ENCODE assay signal across 27 cellular contexts in the genomic region with DNA sequence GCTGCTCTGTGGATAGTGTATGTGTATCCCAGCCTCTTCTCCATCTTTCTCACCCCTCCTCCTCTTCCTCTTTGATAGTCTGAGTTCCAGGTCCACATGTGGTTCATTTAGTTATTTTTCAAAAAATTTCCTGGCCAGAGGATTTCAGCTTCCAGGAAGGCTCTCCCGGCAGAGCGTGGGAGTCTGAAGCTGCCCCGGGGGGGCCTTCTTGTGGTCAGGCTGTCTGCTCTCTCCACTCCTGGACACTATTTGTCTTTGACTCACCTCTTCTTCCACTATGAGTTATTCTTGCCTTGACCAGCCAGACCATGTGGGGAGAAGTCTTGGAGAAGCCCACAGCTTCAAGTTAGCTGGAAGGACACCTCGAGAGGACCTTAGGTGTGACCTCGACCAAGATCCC.
A peak's percentile ranks its signal among the peaks of the same experiment; 100 is the strongest.
DNase-seq lines count a peak whose midpoint lies in the region; ATAC-seq, FAIRE-seq and TF ChIP-seq lines count a peak whose summit lies in the region.
"Had no signal": no experiment of that assay in that cellular context is flagged by ENCODE, and none has a peak within 500 bp of the region (broad histone marks: within the 10 kb centered on the region; RNA-seq: fewer than 3 reads in every experiment).

No MANE protein-coding gene starts in this region.

- H4K91ac ChIP-seq in H1 (replicated peaks; ENCODE audit: insufficient read length, low read length): no peak overlapping the region

- TF ChIP-seq RAD21 in H1 (IDR thresholded peaks at IDR 0.05 in 1 of 2, conservative IDR thresholded peaks at IDR 0.05 in 1 of 2; ENCODE audit: low read depth in 2 of 2, low read length in 2 of 2): no peak

- H3K18ac ChIP-seq in H1 (ENCODE audit: extremely low read depth, low read length): no peak overlapping the region

- 90% methylated on average over 5 of the region's 5 CpGs; no CpG with 5 or more reads in 1 of the 2 experiments for WGBS in H1 (ENCODE audit: extremely low coverage in 1 of 2, insufficient coverage in 1 of 2, insufficient read length in 1 of 2, insufficient replicate concordance in 2 of 2, low coverage in 1 of 2, low lambda C conversion rate in 2 of 2, missing lambda C conversion rate in 1 of 2), 2 experiments

- ATAC-seq in T-helper 17 cell: no peak
- ATAC-seq in GM19463 (IDR thresholded peaks at IDR 0.05; ENCODE audit: unreplicated experiment): no peak
- ATAC-seq: activated CD8-positive, alpha-beta T cell treated with anti-CD3 and anti-CD28 coated beads for 36 hours; PC-3; T-cell had no signal

- peaks cover 4% of the 10 kb centered on the region for H3K4me1 Mint-ChIP-seq in T-helper 17 cell
- H3K4me1 Mint-ChIP-seq: IgD-negative memory B cell, memory B cell had no signal

- H3K36me3 ChIP-seq in H1 (ENCODE audit: control insufficient read depth in 2 of 4, insufficient read depth in 4 of 4, low read length in 3 of 4): no peaks in the 10 kb centered on the region
- H3K36me3 ChIP-seq: cardiac muscle cell, upper lobe of left lung had no signal

- H3K9me3 ChIP-seq in T-helper 17 cell (ENCODE audit: control insufficient read depth, low read length, poor library complexity, severe bottlenecking): no peaks in the 10 kb centered on the region
- no peaks in the 10 kb centered on the region for H3K9me3 ChIP-seq in H1 (ENCODE audit: insufficient read depth in 2 of 2, low read depth in 1 of 2, low read length in 1 of 2)
- H3K9me3 ChIP-seq: upper lobe of left lung had no signal

- no peaks in the 10 kb centered on the region for H3K27me3 ChIP-seq in H1 (replicated peaks in 1 of 4; ENCODE audit: control insufficient read depth in 3 of 4, extremely low read depth in 1 of 4, insufficient read depth in 3 of 4, low read length in 3 of 4)
- H3K27me3 ChIP-seq: cardiac muscle cell, upper lobe of left lung had no signal

- no peak for TF ChIP-seq POLR2A in H1 (IDR thresholded peaks at IDR 0.05; ENCODE audit: control extremely low read depth in 1 of 2, low read depth in 2 of 2, low read length in 2 of 2)

- H2BK20ac ChIP-seq in H1 (ENCODE audit: low read length): no peak overlapping the region

- H3K23me2 ChIP-seq in H1 (ENCODE audit: low read depth, low read length): no peaks in the 10 kb centered on the region

- no peaks in the 10 kb centered on the region; a peak in 1 of 7 replicates for H3K4me1 ChIP-seq in H1 (replicated peaks in 1 of 4; ENCODE audit: control insufficient read depth in 3 of 4, insufficient read depth in 4 of 4, low read length in 3 of 4)
- H3K4me1 ChIP-seq: upper lobe of left lung had no signal

- CTCF ChIA-PET in H1 (lab: Charles Lee; ENCODE audit: partially characterized antibody): interaction anchor here (1.1 to 5.7 kb wide), 10 partner anchors 8 to 1068 kb away, joined by 3 to 39 read pairs (median 4); no protein-coding TSS in a partner anchor

- H3K4me2 ChIP-seq in H1 (ENCODE audit: insufficient read depth in 1 of 2, low read depth in 2 of 2, low read length in 2 of 2): no peak overlapping the region

- no peak overlapping the region for H2BK12ac ChIP-seq in H1 (ENCODE audit: low read depth, low read length)

- no peak overlapping the region for H2AFZ ChIP-seq in H1 (ENCODE audit: low read length)

- H3K9ac ChIP-seq in H1 (replicated peaks in 1 of 4; ENCODE audit: extremely low read depth in 1 of 4, low read depth in 3 of 4, low read length in 3 of 4): no peak overlapping the region

- no peaks in the 10 kb centered on the region for H3K79me2 ChIP-seq in H1 (ENCODE audit: control insufficient read depth in 1 of 2, insufficient read depth in 2 of 2, low read length in 2 of 2)

- no peak overlapping the region for H4K5ac ChIP-seq in H1 (ENCODE audit: insufficient read length, low read depth, low read length)

- no peak for TF ChIP-seq CTCF in H1 (IDR thresholded peaks at IDR 0.05; ENCODE audit: control extremely low read depth in 1 of 3, insufficient read depth in 1 of 3, low read depth in 1 of 3, low read length in 3 of 3)

- FAIRE-seq in H1 (lab: Jason Lieb, UNC): no peak
- FAIRE-seq: TTC549 had no signal

- peak overlapping the region; percentile 22; the same call in 1 of the 2 replicates for H2BK15ac ChIP-seq in H1 (ENCODE audit: low read length)

- H3K4me3 ChIP-seq in H1 (ENCODE audit: extremely low read depth in 1 of 4, insufficient read depth in 2 of 4, low read depth in 3 of 4, low read length in 4 of 4) (no peak overlapping the region), skeletal muscle cell (ENCODE audit: low read depth, low read length) (no peak overlapping the region)
- H3K4me3 ChIP-seq: cardiac muscle cell, skin epidermis, upper lobe of left lung had no signal

- H3K23ac ChIP-seq in H1 (ENCODE audit: insufficient read length): no peak overlapping the region

- H2BK120ac ChIP-seq in H1 (replicated peaks; ENCODE audit: low read depth, low read length): no peak overlapping the region

- H4K20me1 ChIP-seq in H1 (replicated peaks in 1 of 2; ENCODE audit: control insufficient read depth in 1 of 2, insufficient read depth in 2 of 2, low read length in 2 of 2): no peaks in the 10 kb centered on the region

- H3K4ac ChIP-seq in H1 (replicated peaks; ENCODE audit: insufficient read length, low read depth, low read length): no peak overlapping the region

- H3K36me3 Mint-ChIP-seq in T-helper 17 cell (ENCODE audit: low read depth): peaks cover 3% of the 10 kb centered on the region
- H3K36me3 Mint-ChIP-seq: IgD-negative memory B cell, T-cell had no signal

- no peak overlapping the region for H3K27ac ChIP-seq in H1 (ENCODE audit: low read depth, low read length)
- H3K27ac ChIP-seq: C4-2B, cardiac muscle cell, upper lobe of left lung had no signal

- H3K27ac Mint-ChIP-seq in T-helper 17 cell: peak overlapping the region; percentile 65
- H3K27ac Mint-ChIP-seq: activated CD8-positive, alpha-beta T cell treated with anti-CD3 and anti-CD28 coated beads for 36 hours; IgD-negative memory B cell; memory B cell; T-cell had no signal

- peaks cover 13% of the 10 kb centered on the region for H3K27me3 Mint-ChIP-seq in T-helper 17 cell

- no peak overlapping the region for H2AK5ac ChIP-seq in H1 (ENCODE audit: low read depth, low read length)

- no peak overlapping the region for H2BK5ac ChIP-seq in H1 (ENCODE audit: low read depth, low read length)

- no peak overlapping the region for H4K8ac ChIP-seq in H1 (ENCODE audit: extremely low read depth, insufficient read depth, low read length)

- H3K56ac ChIP-seq in H1 (replicated peaks; ENCODE audit: insufficient read length, low read depth, low read length): no peak overlapping the region

- POLR2A ChIA-PET in H1 (lab: Charles Lee; ENCODE audit: partially characterized antibody): no interaction called here

- H3K14ac ChIP-seq in H1 (ENCODE audit: insufficient read length): no peak overlapping the region

- TF ChIP-seq EP300 in H1 (IDR thresholded peaks at IDR 0.05; ENCODE audit: borderline replicate concordance in 1 of 2, low read depth in 2 of 2, low read length in 2 of 2): no peak

- H3K79me1 ChIP-seq in H1 (ENCODE audit: low read depth, low read length): no peaks in the 10 kb centered on the region

- DNase-seq in EH (ENCODE audit: low read depth): peak; percentile 89
- DNase-seq in T-helper 17 cell: no peak
- DNase-seq in H1 (ENCODE audit: low read depth in 1 of 2, low spot score in 2 of 2): no peak
- peak; percentile 59 for DNase-seq in skeletal muscle cell (ENCODE audit: low read depth)
- no peak for DNase-seq in SIG-M5 treated with dmso at 0.1 percent for 504 hours (lab: John Stamatoyannopoulos, UW; ENCODE audit: unreplicated experiment)
- DNase-seq in RPMI8226: no peak
- DNase-seq in GDM1 (lab: John Stamatoyannopoulos, UW): no peak
- DNase-seq: ACHN; activated CD4-positive, alpha-beta T cell treated with anti-CD3 and anti-CD28 coated beads for 1 hour; activated CD8-positive, alpha-beta T cell treated with anti-CD3 and anti-CD28 coated beads for 36 hours; activated gamma-delta T cell treated with Interleukin-2 at 50 U/mL for 16 hours; dermis blood vessel endothelial cell; DND-41; MM.1S; NCI-H1417 treated with DMSO at 0.1 percent for 48 hours; NCI-H510A treated with DMSO at 0.1 percent for 48 hours; PC-3; SIG-M5; T-cell; upper lobe of left lung had no signal

- no peak overlapping the region for H3K4me3 Mint-ChIP-seq in T-helper 17 cell
- H3K4me3 Mint-ChIP-seq: activated CD8-positive, alpha-beta T cell treated with anti-CD3 and anti-CD28 coated beads for 36 hours; IgD-negative memory B cell; memory B cell; T-cell had no signal

TF ChIP-seq in H1, 55 proteins besides CTCF, POLR2A, EP300 and RAD21 (continues in another document):
- TF ChIP-seq BRCA1 (IDR thresholded peaks at IDR 0.05; ENCODE audit: low read depth, low read length) (no peak), NRF1 (IDR thresholded peaks at IDR 0.05; ENCODE audit: low read depth, low read length) (no peak)

Comparison
In these comparisons a context has a peak if more than half of its experiments do, and no peak if none do; other contexts are left out.
1. DNase-seq: peak in EH (single experiment) and skeletal muscle cell (single experiment); none in T-helper 17 cell (0 of 3), H1 (0 of 2), SIG-M5 treated with dmso at 0.1 percent for 504 hours (single experiment), RPMI8226 (single experiment) and GDM1 (single experiment).